7 cellular contexts compared by ENCODE assay signal in genomic region chr5:141876628-141877477, GRCh38. TPM values are rescaled to one million over a fixed set of nuclear protein-coding genes. Genes with fewer than 3 reads are reported as not detected.
DNase-seq lines count a peak whose midpoint lies in the region; FAIRE-seq and TF ChIP-seq lines count a peak whose summit lies in the region.

No MANE protein-coding gene starts in this region.

- no peaks in the 10 kb centered on the region for H3K9me3 ChIP-seq in HUES6 (ENCODE audit: control insufficient read depth, insufficient read depth, low read depth, low read length)
- no peaks in the 10 kb centered on the region for H3K9me3 ChIP-seq in WERI-Rb-1 (ENCODE audit: severe bottlenecking)
- H3K9me3 ChIP-seq in skeletal muscle satellite cell (replicated peaks; ENCODE audit: low read length), result no peaks in the 10 kb centered on the region

- no peaks in the 10 kb centered on the region for H3K36me3 ChIP-seq in HUES6 (ENCODE audit: control insufficient read depth, insufficient read depth, low read length)
- H3K36me3 ChIP-seq in WERI-Rb-1, result no peaks in the 10 kb centered on the region
- no peaks in the 10 kb centered on the region for H3K36me3 ChIP-seq in skeletal muscle satellite cell (ENCODE audit: insufficient read depth, low read length)

- H3K4me2 ChIP-seq in skeletal muscle satellite cell (ENCODE audit: low read length), result peak overlapping the region; percentile 9

- DNase-seq in WERI-Rb-1, result no peak
- no peak for DNase-seq in HTR-8/SVneo (ENCODE audit: insufficient read length, low spot score)
- no peak for DNase-seq in stimulated activated CD4-positive, alpha-beta T cell treated with anti-CD3 and anti-CD28 coated beads, Interleukin-2, amount 100 ng/mL, for 48 hours
- DNase-seq in RKO (ENCODE audit: low spot score), result no peak

- H3K4me1 ChIP-seq in HUES6 (ENCODE audit: control insufficient read depth, insufficient read depth, low read length) (peaks cover 64% of the 10 kb centered on the region), skeletal muscle satellite cell (ENCODE audit: control insufficient read depth, insufficient read depth, low read length) (peaks cover 16% of the 10 kb centered on the region)

- peaks cover 65% of the 10 kb centered on the region for H3K27me3 ChIP-seq in HUES6 (ENCODE audit: control insufficient read depth, insufficient read depth, low read length)
- peaks cover 38% of the 10 kb centered on the region for H3K27me3 ChIP-seq in WERI-Rb-1 (ENCODE audit: insufficient read depth, low read depth, severe bottlenecking)
- H3K27me3 ChIP-seq in skeletal muscle satellite cell (ENCODE audit: control insufficient read depth, insufficient read depth, low read length), result peaks cover 81% of the 10 kb centered on the region

- no peak for FAIRE-seq in HTR-8/SVneo (lab: Jason Lieb, UNC)

- peak overlapping the region; percentile 82 for H3K27ac ChIP-seq in HUES6 (ENCODE audit: low read depth, low read length)
- no peak overlapping the region for H3K27ac ChIP-seq in WERI-Rb-1

- H3K4me3 ChIP-seq in HUES6 (ENCODE audit: low read depth, low read length) (peak overlapping the region; percentile 73), WERI-Rb-1 (ENCODE audit: low read depth, low read length) (peak overlapping the region; percentile 58), iPS-11a (ENCODE audit: low read depth, low read length) (peak overlapping the region; percentile 91), skeletal muscle satellite cell (ENCODE audit: low read length) (no peak overlapping the region)

- no peak for TF ChIP-seq CTCF in WERI-Rb-1 (IDR thresholded peaks at IDR 0.05; ENCODE audit: low read depth, low read length)

- H3K9ac ChIP-seq in HUES6 (ENCODE audit: low read length) (peak overlapping the region; percentile 88), skeletal muscle satellite cell (ENCODE audit: low read depth, low read length) (no peak overlapping the region)

RNA-seq across cellular contexts. Expression of gene PCDH1, which starts 1.4 kb away (rescaled TPM):
- under 0.01 TPM in 1 of 2 replicates, not detected in the other for total RNA-seq in skeletal muscle satellite cell (2012; rRNA removed)

RNA-seq across cellular contexts. Expression of gene DELE1, which starts 46.8 kb away (rescaled TPM):
- 24.8 and 34.3 TPM in 2 replicates for total RNA-seq in skeletal muscle satellite cell (2012; rRNA removed)
